Comparison of ENCODE assay signal across 23 cellular contexts in the genomic region with DNA sequence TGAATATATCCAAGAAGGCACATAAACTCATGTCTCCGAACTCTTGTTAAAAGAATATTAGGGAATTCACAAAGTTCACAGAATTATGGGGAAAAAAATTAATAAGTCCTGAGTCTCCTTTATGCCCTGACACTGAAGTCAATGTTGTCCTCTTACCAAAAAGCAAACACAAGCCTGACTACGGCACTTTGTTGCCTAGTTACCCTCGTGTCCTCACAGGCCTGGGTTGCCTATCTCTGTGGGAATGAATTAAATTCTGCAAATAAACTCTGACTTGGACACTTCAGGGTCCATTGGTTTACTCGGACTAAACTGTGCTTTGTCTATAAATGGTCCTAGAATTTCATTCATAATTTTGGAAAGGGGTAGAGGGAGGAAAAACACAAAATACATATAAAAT.
DNase-seq lines count a peak whose midpoint lies in the region; ATAC-seq and TF ChIP-seq lines count a peak whose summit lies in the region.
"Had no signal": no experiment of that assay in that cellular context is flagged by ENCODE, and none has a peak within 500 bp of the region (broad histone marks: within the 10 kb centered on the region; RNA-seq: fewer than 3 reads in every experiment).

No MANE protein-coding gene starts in this region.

- DNase-seq in DMS79 (lab: John Stamatoyannopoulos, UW) (peak; percentile 1), NCI-H1436 (lab: John Stamatoyannopoulos, UW) (peak; percentile 48), NCI-H510A treated with DMSO at 0.1 percent for 48 hours (lab: John Stamatoyannopoulos, UW) (peak; percentile 42), left lung (no peak), caudate nucleus (lab: John Stamatoyannopoulos, UW) (no peak), NCI-H2227 treated with DMSO at 0.1 percent for 48 hours (lab: John Stamatoyannopoulos, UW) (no peak), NOMO-1 (lab: John Stamatoyannopoulos, UW; ENCODE audit: unreplicated experiment in 2 of 2) (no peak)
- DNase-seq: activated CD4-positive, alpha-beta T cell treated with anti-CD3 and anti-CD28 coated beads for 48 hours; activated T-cell treated with anti-CD3 and anti-CD28 coated beads, Interleukin-2, amount 50 U/mL, for 24 hours; C1 segment of cervical spinal cord; Calu3; cerebellar nuclear complex; dorsolateral prefrontal cortex; glutamatergic neuron; GM23248; kidney; NCI-H446 treated with DMSO at 0.1 percent for 48 hours; posterior cingulate gyrus had no signal

- H3K36me3 ChIP-seq in left lung: no peaks in the 10 kb centered on the region
- H3K36me3 ChIP-seq: tibial nerve had no signal

- no peaks in the 10 kb centered on the region for H3K4me1 ChIP-seq in left lung
- H3K4me1 ChIP-seq: tibial nerve had no signal

- ATAC-seq in left lung: peak; percentile 83
- ATAC-seq in HG02885 (IDR thresholded peaks at IDR 0.05; ENCODE audit: poor library complexity, unreplicated experiment): no peak
- ATAC-seq: SK-N-SH treated with all-trans-retinoic acid at 6 μM for 48 hours had no signal

- no peak overlapping the region for H3K27ac ChIP-seq in left lung
- no peak overlapping the region for H3K27ac ChIP-seq in caudate nucleus (ENCODE audit: low read depth, low read length)
- H3K27ac ChIP-seq: dorsolateral prefrontal cortex, GM23248, RWPE1, tibial nerve had no signal

- H3K9me3 ChIP-seq in left lung: no peaks in the 10 kb centered on the region
- H3K9me3 ChIP-seq: tibial nerve had no signal

- TF ChIP-seq CTCF in left lung (IDR thresholded peaks at IDR 0.05): no peak

- intact Hi-C loops in left lung (cut with DNase I): no loop called here

- no peaks in the 10 kb centered on the region for H3K27me3 ChIP-seq in left lung
- H3K27me3 ChIP-seq: dorsolateral prefrontal cortex, tibial nerve had no signal

- no peak overlapping the region for H3K4me3 ChIP-seq in left lung
- H3K4me3 ChIP-seq: dorsolateral prefrontal cortex, GM23248, lung, tibial nerve had no signal

Comparison
In these comparisons a context has a peak if more than half of its experiments do, and no peak if none do; other contexts are left out.
1. DNase-seq: peak in DMS79 (single experiment), NCI-H1436 (single experiment) and NCI-H510A treated with DMSO at 0.1 percent for 48 hours (single experiment); none in left lung (0 of 2), caudate nucleus (0 of 61), NCI-H2227 treated with DMSO at 0.1 percent for 48 hours (single experiment) and NOMO-1 (0 of 2).